ENCODE assay signal across 9 cellular contexts in genomic region chr10:61961278-61961677, GRCh38.
DNase-seq lines count a peak whose midpoint lies in the region; ATAC-seq and FAIRE-seq lines count a peak whose summit lies in the region.
"Had no signal": no experiment of that assay in that cellular context is flagged by ENCODE, and none has a peak within 500 bp of the region (broad histone marks: within the 10 kb centered on the region; RNA-seq: fewer than 3 reads in every experiment).

No MANE protein-coding gene starts in this region.

- DNase-seq in GM18507 (ENCODE audit: extremely low spot score, insufficient read length, low read depth) (no peak), Kasumi-1 (lab: John Stamatoyannopoulos, UW) (no peak), hypothalamus (lab: John Stamatoyannopoulos, UW) (no peak), NCI-H226 (no peak), middle frontal gyrus (ENCODE audit: extremely low spot score, low spot score) (no peak)
- no peak for DNase-seq in activated naive CD8-positive, alpha-beta T cell treated with anti-CD3 and anti-CD28 coated beads, Interleukin-2, amount 50 U/mL, for 24 hours
- DNase-seq: brain microvascular endothelial cell had no signal

- peaks cover 42% of the 10 kb centered on the region for H3K36me3 Mint-ChIP-seq in activated naive CD8-positive, alpha-beta T cell treated with anti-CD3 and anti-CD28 coated beads, Interleukin-2, amount 50 U/mL, for 24 hours (ENCODE audit: low read depth)

- peaks cover 89% of the 10 kb centered on the region for H3K4me1 Mint-ChIP-seq in activated naive CD8-positive, alpha-beta T cell treated with anti-CD3 and anti-CD28 coated beads, Interleukin-2, amount 50 U/mL, for 24 hours

- peak overlapping the region; percentile 27 for H3K4me3 Mint-ChIP-seq in activated naive CD8-positive, alpha-beta T cell treated with anti-CD3 and anti-CD28 coated beads, Interleukin-2, amount 50 U/mL, for 24 hours

- ATAC-seq in GM21528 (IDR thresholded peaks at IDR 0.05; ENCODE audit: low FRiP score, unreplicated experiment), result peak; percentile 75
- peak; percentile 69 for ATAC-seq in HG03520 (IDR thresholded peaks at IDR 0.05; ENCODE audit: unreplicated experiment)
- ATAC-seq in activated naive CD8-positive, alpha-beta T cell treated with anti-CD3 and anti-CD28 coated beads, Interleukin-2, amount 50 U/mL, for 24 hours, result peak; percentile 69

- peak; percentile 86 for FAIRE-seq in GM18507 (lab: Jason Lieb, UNC)

- H3K27ac Mint-ChIP-seq in activated naive CD8-positive, alpha-beta T cell treated with anti-CD3 and anti-CD28 coated beads, Interleukin-2, amount 50 U/mL, for 24 hours, result peak overlapping the region; percentile 85

- H3K9me3 Mint-ChIP-seq in activated naive CD8-positive, alpha-beta T cell treated with anti-CD3 and anti-CD28 coated beads, Interleukin-2, amount 50 U/mL, for 24 hours, result no peaks in the 10 kb centered on the region

- no peaks in the 10 kb centered on the region for H3K27me3 Mint-ChIP-seq in activated naive CD8-positive, alpha-beta T cell treated with anti-CD3 and anti-CD28 coated beads, Interleukin-2, amount 50 U/mL, for 24 hours
